In the genomic region with DNA sequence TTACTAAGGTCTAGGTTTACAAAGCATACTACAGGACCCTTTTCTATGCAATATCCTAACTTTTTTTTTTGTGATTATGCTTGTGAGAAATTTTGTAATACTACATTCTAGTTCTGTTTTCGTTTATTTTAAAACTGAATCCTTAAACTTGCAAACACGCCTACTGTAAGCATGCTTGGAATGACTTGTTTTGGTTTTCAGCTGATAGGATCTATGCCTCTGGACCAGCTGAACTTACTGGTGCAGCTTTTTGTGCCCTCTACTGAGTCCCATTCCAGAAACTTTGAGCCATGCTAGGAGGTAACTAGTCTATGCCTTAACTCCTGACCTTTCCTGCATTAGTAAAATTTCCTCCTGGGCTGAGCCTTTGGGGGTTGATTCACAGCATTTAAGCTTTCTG, we compare ENCODE assay signal across 27 cellular contexts. TPM values are rescaled to one million over a fixed set of nuclear protein-coding genes. Genes with fewer than 3 reads are reported as not detected.
DNase-seq lines count a peak whose midpoint lies in the region; ATAC-seq and TF ChIP-seq lines count a peak whose summit lies in the region.
"Had no signal": no experiment of that assay in that cellular context is flagged by ENCODE, and none has a peak within 500 bp of the region (broad histone marks: within the 10 kb centered on the region; RNA-seq: fewer than 3 reads in every experiment).

No MANE protein-coding gene starts in this region.

- no peak for ATAC-seq in activated T-helper 17 cell treated with anti-CD3 and anti-CD28 coated beads, Interleukin-2, amount 50 U/mL, for 72 hours (replicated peaks)
- ATAC-seq: foreskin keratinocyte, heart left ventricle, right cardiac atrium had no signal

- H3K36me3 Mint-ChIP-seq in activated T-helper 17 cell treated with anti-CD3 and anti-CD28 coated beads, Interleukin-2, amount 50 U/mL, for 72 hours (ENCODE audit: low read depth) = peaks cover 95% of the 10 kb centered on the region
- H3K36me3 Mint-ChIP-seq in type B pancreatic cell = peaks cover 14% of the 10 kb centered on the region

- H3K27me3 Mint-ChIP-seq in activated T-helper 17 cell treated with anti-CD3 and anti-CD28 coated beads, Interleukin-2, amount 50 U/mL, for 72 hours = no peaks in the 10 kb centered on the region
- no peaks in the 10 kb centered on the region for H3K27me3 Mint-ChIP-seq in type B pancreatic cell
- H3K27me3 Mint-ChIP-seq: activated CD4-positive, alpha-beta memory T cell treated with anti-CD3 and anti-CD28 coated beads, Interleukin-2, amount 10 ng/mL, durations not matched to agents 7 days and 5 days; CD8-positive, alpha-beta memory T cell had no signal

- H3K4me3 Mint-ChIP-seq in activated T-helper 17 cell treated with anti-CD3 and anti-CD28 coated beads, Interleukin-2, amount 50 U/mL, for 72 hours = peak overlapping the region; percentile 39
- peak overlapping the region; percentile 16 for H3K4me3 Mint-ChIP-seq in type B pancreatic cell
- H3K4me3 Mint-ChIP-seq: activated CD4-positive, alpha-beta memory T cell treated with anti-CD3 and anti-CD28 coated beads, Interleukin-2, amount 10 ng/mL, durations not matched to agents 7 days and 5 days had no signal

- H3K9me3 Mint-ChIP-seq in activated T-helper 17 cell treated with anti-CD3 and anti-CD28 coated beads, Interleukin-2, amount 50 U/mL, for 72 hours = no peaks in the 10 kb centered on the region
- no peaks in the 10 kb centered on the region for H3K9me3 Mint-ChIP-seq in type B pancreatic cell
- H3K9me3 Mint-ChIP-seq: activated CD4-positive, alpha-beta memory T cell treated with anti-CD3 and anti-CD28 coated beads, Interleukin-2, amount 10 ng/mL, durations not matched to agents 7 days and 5 days; CD8-positive, alpha-beta memory T cell had no signal

- TF ChIP-seq CTCF in fibroblast of villous mesenchyme (IDR thresholded peaks at IDR 0.05; ENCODE audit: insufficient read depth, low read depth, low read length) (no peak), type B pancreatic cell (conservative IDR thresholded peaks at IDR 0.05) (no peak)

- H3K4me1 Mint-ChIP-seq in activated T-helper 17 cell treated with anti-CD3 and anti-CD28 coated beads, Interleukin-2, amount 50 U/mL, for 72 hours = peaks cover 21% of the 10 kb centered on the region
- H3K4me1 Mint-ChIP-seq in type B pancreatic cell (ENCODE audit: unreplicated experiment) = no peaks in the 10 kb centered on the region

- H3K4me3 ChIP-seq in fibroblast of villous mesenchyme (ENCODE audit: low read depth, low read length) = peak overlapping the region; percentile 17
- H3K4me3 ChIP-seq: HAP-1, heart left ventricle, left ventricle myocardium inferior, tibial nerve had no signal

- DNase-seq in EL (peak; percentile 39), fibroblast of villous mesenchyme (ENCODE audit: low read depth) (peak; percentile 64), type B pancreatic cell (ENCODE audit: extremely low spot score, unreplicated experiment) (no peak), AML-193 (lab: John Stamatoyannopoulos, UW) (no peak), NCI-H1105 (lab: John Stamatoyannopoulos, UW) (no peak), NCI-H69 (lab: John Stamatoyannopoulos, UW) (no peak)
- DNase-seq: activated CD4-positive, alpha-beta memory T cell treated with anti-CD3 and anti-CD28 coated beads, Interleukin-2, amount 10 ng/mL, durations not matched to agents 7 days and 5 days; activated CD4-positive, alpha-beta T cell treated with anti-CD3 and anti-CD28 coated beads for 1 hour; activated CD8-positive, alpha-beta memory T cell treated with anti-CD3 and anti-CD28 coated beads, Interleukin-2, amount 50 U/mL, for 4 hours; activated naive CD4-positive, alpha-beta T cell treated with anti-CD3 and anti-CD28 coated beads, Interleukin-2, amount 50 U/mL, for 16 hours; amniotic stem cell; CD8-positive, alpha-beta memory T cell; DMS 273 treated with DMSO at 0.1 percent for 48 hours; foreskin keratinocyte; heart left ventricle; Kasumi-1; left ventricle myocardium inferior; mesenchymal stem cell; NCI-H146; NCI-H226; right cardiac atrium; stimulated activated CD4-positive, alpha-beta T cell treated with anti-CD3 and anti-CD28 coated beads, Interleukin-4, amount 100 ng/mL, for 24 hours had no signal

- H3K27ac Mint-ChIP-seq in activated T-helper 17 cell treated with anti-CD3 and anti-CD28 coated beads, Interleukin-2, amount 50 U/mL, for 72 hours = no peak overlapping the region
- peak overlapping the region; percentile 63 for H3K27ac Mint-ChIP-seq in type B pancreatic cell
- H3K27ac Mint-ChIP-seq: activated CD4-positive, alpha-beta memory T cell treated with anti-CD3 and anti-CD28 coated beads, Interleukin-2, amount 10 ng/mL, durations not matched to agents 7 days and 5 days had no signal

RNA-seq across cellular contexts. Expression of gene PDP2, which starts 6.0 kb away (rescaled TPM):
- total RNA-seq in activated T-helper 17 cell treated with anti-CD3 and anti-CD28 coated beads, Interleukin-2, amount 50 U/mL, for 72 hours = 10 to 100 TPM; 33.5 to 76.6 TPM
- 17.4 and 25.9 TPM in 2 replicates for total RNA-seq in fibroblast of villous mesenchyme
- total RNA-seq in type B pancreatic cell (ENCODE audit: low replicate concordance) = 16.1 and 18.5 TPM in 2 replicates

RNA-seq across cellular contexts. Expression of gene CDH16, which starts 32.3 kb away (rescaled TPM):
- total RNA-seq in activated T-helper 17 cell treated with anti-CD3 and anti-CD28 coated beads, Interleukin-2, amount 50 U/mL, for 72 hours = not detected
- total RNA-seq in fibroblast of villous mesenchyme = not detected in 2 replicates
- total RNA-seq in type B pancreatic cell (ENCODE audit: low replicate concordance) = 0.55 and 1.7 TPM in 2 replicates
- total RNA-seq: activated CD4-positive, alpha-beta memory T cell treated with anti-CD3 and anti-CD28 coated beads, Interleukin-2, amount 10 ng/mL, durations not matched to agents 7 days and 5 days; CD8-positive, alpha-beta memory T cell; foreskin keratinocyte; left ventricle myocardium inferior; RPMI7951 had no signal

RNA-seq across cellular contexts. Expression of gene RRAD, which starts 39.0 kb away (rescaled TPM):
- total RNA-seq in activated T-helper 17 cell treated with anti-CD3 and anti-CD28 coated beads, Interleukin-2, amount 50 U/mL, for 72 hours = 1 to 10 TPM; 2.1 to 6.5 TPM
- total RNA-seq in fibroblast of villous mesenchyme (12.5 and 15.1 TPM in 2 replicates), type B pancreatic cell (ENCODE audit: low replicate concordance) (1.3 and 2.5 TPM in 2 replicates)

RNA-seq across cellular contexts. Expression of gene CA7, which starts 42.1 kb away (rescaled TPM):
- total RNA-seq in activated T-helper 17 cell treated with anti-CD3 and anti-CD28 coated beads, Interleukin-2, amount 50 U/mL, for 72 hours = not detected
- not detected in 2 replicates for total RNA-seq in fibroblast of villous mesenchyme
- 0.70 and 1.2 TPM in 2 replicates for total RNA-seq in type B pancreatic cell (ENCODE audit: low replicate concordance)
- total RNA-seq: bronchial epithelial cell; CD8-positive, alpha-beta memory T cell; foreskin keratinocyte; heart left ventricle; left ventricle myocardium inferior; right cardiac atrium; RPMI7951; tibial nerve had no signal

RNA-seq across cellular contexts. Expression of gene CIAO2B, which starts 47.9 kb away (rescaled TPM):
- total RNA-seq in activated T-helper 17 cell treated with anti-CD3 and anti-CD28 coated beads, Interleukin-2, amount 50 U/mL, for 72 hours = 100 to 1,000 TPM; 153 to 167 TPM
- 133 and 136 TPM in 2 replicates for total RNA-seq in fibroblast of villous mesenchyme
- total RNA-seq in type B pancreatic cell (ENCODE audit: low replicate concordance) = 71.3 and 74.2 TPM in 2 replicates

Comparison
In these comparisons a context has a peak if more than half of its experiments do, and no peak if none do; other contexts are left out.
1. DNase-seq: peak in EL (single experiment) and fibroblast of villous mesenchyme (single experiment); none in type B pancreatic cell (single experiment), AML-193 (0 of 2), NCI-H1105 (single experiment) and NCI-H69 (single experiment).